In the genomic region with DNA sequence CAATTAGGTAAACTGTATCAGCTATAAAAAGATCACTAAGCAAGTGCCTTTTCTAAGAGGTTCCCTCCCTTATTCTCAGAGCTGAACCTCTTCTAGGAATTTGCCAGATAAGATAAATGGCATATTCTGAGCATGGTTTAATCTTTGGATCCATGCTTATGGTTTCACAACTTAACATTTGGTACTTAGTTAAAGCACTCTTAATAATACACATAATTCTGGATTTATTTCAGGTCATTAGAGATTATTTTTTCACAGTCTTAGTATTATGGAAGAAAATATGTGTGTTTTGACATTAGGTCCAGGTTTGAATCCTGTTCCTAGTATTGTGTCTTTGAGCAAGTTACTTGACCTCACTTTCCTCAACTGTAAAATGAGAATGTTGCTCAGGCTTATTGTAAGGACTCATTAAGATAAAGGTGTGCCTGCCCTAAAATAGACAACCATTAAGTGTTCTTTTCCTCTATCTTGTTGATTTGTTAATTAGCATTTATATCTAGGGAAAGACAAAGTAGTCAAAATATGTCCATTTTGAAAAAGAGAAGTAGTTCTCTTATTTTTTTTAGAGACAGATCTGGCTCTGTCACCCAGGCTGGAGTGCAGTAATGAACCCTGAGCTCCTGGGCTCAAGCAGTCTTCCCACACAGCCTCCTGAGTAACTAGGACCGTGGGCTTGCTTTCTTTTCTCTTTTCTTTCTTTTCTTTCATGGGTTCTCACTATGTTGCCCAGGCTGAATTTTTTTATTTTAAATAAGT, we compare ENCODE assay signal across 17 cellular contexts. TPM values are rescaled to one million over a fixed set of nuclear protein-coding genes. Genes with fewer than 3 reads are reported as not detected.
DNase-seq lines count a peak whose midpoint lies in the region; ATAC-seq, FAIRE-seq and TF ChIP-seq lines count a peak whose summit lies in the region.
"Had no signal": no experiment of that assay in that cellular context is flagged by ENCODE, and none has a peak within 500 bp of the region (broad histone marks: within the 10 kb centered on the region; RNA-seq: fewer than 3 reads in every experiment).

No MANE protein-coding gene starts in this region.

- peak overlapping the region; percentile 41 for H3K27ac Mint-ChIP-seq in chondrocyte (ENCODE audit: unreplicated experiment)
- H3K27ac Mint-ChIP-seq: activated CD4-positive, alpha-beta T cell treated with anti-CD3 and anti-CD28 coated beads, Interleukin-2, amount 10 ng/mL, durations not matched to agents 7 days and 5 days; activated naive CD4-positive, alpha-beta T cell treated with anti-CD3 and anti-CD28 coated beads for 36 hours had no signal

- H3K27ac ChIP-seq in foreskin keratinocyte = no peak overlapping the region
- H3K27ac ChIP-seq: lower lobe of right lung, transverse colon had no signal

- peaks cover 4% of the 10 kb centered on the region for H3K36me3 Mint-ChIP-seq in chondrocyte (ENCODE audit: low read depth)

- peaks cover 60% of the 10 kb centered on the region for H3K4me1 Mint-ChIP-seq in chondrocyte (ENCODE audit: low read depth)

- no peaks in the 10 kb centered on the region for H3K9me3 Mint-ChIP-seq in chondrocyte (ENCODE audit: low read depth)
- H3K9me3 Mint-ChIP-seq: activated CD4-positive, alpha-beta T cell treated with anti-CD3 and anti-CD28 coated beads, Interleukin-2, amount 10 ng/mL, durations not matched to agents 7 days and 5 days; activated naive CD4-positive, alpha-beta T cell treated with anti-CD3 and anti-CD28 coated beads for 36 hours had no signal

- no peaks in the 10 kb centered on the region for H3K27me3 Mint-ChIP-seq in chondrocyte (ENCODE audit: low read depth)
- H3K27me3 Mint-ChIP-seq: activated CD4-positive, alpha-beta T cell treated with anti-CD3 and anti-CD28 coated beads, Interleukin-2, amount 10 ng/mL, durations not matched to agents 7 days and 5 days had no signal

- DNase-seq in GM18507 (ENCODE audit: extremely low spot score, insufficient read length, low read depth) (no peak), NCI-H226 (peak; percentile 75), chondrocyte (ENCODE audit: low spot score) (no peak), pons (ENCODE audit: low spot score) (peak; percentile 14), NCI-H1105 (lab: John Stamatoyannopoulos, UW) (no peak), posterior vena cava (ENCODE audit: low spot score) (no peak), foreskin keratinocyte (no peak)
- DNase-seq: activated CD4-positive, alpha-beta T cell treated with anti-CD3 and anti-CD28 coated beads, Interleukin-2, amount 10 ng/mL, durations not matched to agents 7 days and 5 days; activated naive CD4-positive, alpha-beta T cell treated with anti-CD3 and anti-CD28 coated beads for 36 hours; cortex of kidney; DMS153; lower lobe of right lung; NCI-H187; NCI-H524; stimulated activated naive CD4-positive, alpha-beta T cell treated with Interleukin-2 at 50 U/mL for 16 hours; transverse colon had no signal

- H3K27me3 ChIP-seq in foreskin keratinocyte = no peaks in the 10 kb centered on the region
- H3K27me3 ChIP-seq: transverse colon had no signal

- H3K4me3 Mint-ChIP-seq in chondrocyte (ENCODE audit: unreplicated experiment) = no peak overlapping the region
- H3K4me3 Mint-ChIP-seq: activated CD4-positive, alpha-beta T cell treated with anti-CD3 and anti-CD28 coated beads, Interleukin-2, amount 10 ng/mL, durations not matched to agents 7 days and 5 days; activated naive CD4-positive, alpha-beta T cell treated with anti-CD3 and anti-CD28 coated beads for 36 hours had no signal

- FAIRE-seq in GM18507 (lab: Jason Lieb, UNC) = peak; percentile 54

- no peak for TF ChIP-seq CTCF in chondrocyte (IDR thresholded peaks at IDR 0.05)
- TF ChIP-seq CTCF in foreskin keratinocyte (conservative IDR thresholded peaks at IDR 0.05) = no peak

- peaks cover 44% of the 10 kb centered on the region for H3K4me1 ChIP-seq in foreskin keratinocyte

- intact Hi-C loops in posterior vena cava (cut with DNase I) = no loop called here

- no peak for ATAC-seq in foreskin keratinocyte
- ATAC-seq: HCT116 had no signal

RNA-seq across cellular contexts. Expression of gene TSC22D2, which starts 43.4 kb away (rescaled TPM):
- total RNA-seq in chondrocyte = 39.8 to 48.2 TPM (median 42.9 TPM) in 3 replicates
- 10 to 100 TPM; 41.8 to 68.1 TPM for total RNA-seq in posterior vena cava
- total RNA-seq in foreskin keratinocyte = 19.7 and 22.3 TPM in 2 replicates
- polyA plus RNA-seq in foreskin keratinocyte = 7.2 and 9.4 TPM in 2 replicates

Comparison
In these comparisons a context has a peak if more than half of its experiments do, and no peak if none do; other contexts are left out.
1. DNase-seq: peak in NCI-H226 (single experiment) and pons (single experiment); none in GM18507 (single experiment), chondrocyte (single experiment), NCI-H1105 (single experiment), posterior vena cava (single experiment) and foreskin keratinocyte (0 of 2).